16 cellular contexts compared by ENCODE assay signal in genomic region chr5:13831236-13831810, GRCh38.
DNase-seq lines count a peak whose midpoint lies in the region; ATAC-seq, FAIRE-seq and TF ChIP-seq lines count a peak whose summit lies in the region.
"Had no signal": no experiment of that assay in that cellular context is flagged by ENCODE, and none has a peak within 500 bp of the region (broad histone marks: within the 10 kb centered on the region; RNA-seq: fewer than 3 reads in every experiment).

No MANE protein-coding gene starts in this region.

- no peak overlapping the region for H3K4me3 Mint-ChIP-seq in astrocyte (ENCODE audit: unreplicated experiment)
- no peak overlapping the region for H3K4me3 Mint-ChIP-seq in stimulated activated memory B cell treated with anti-CD40 and anti-IgM and Interleukin-4, amounts not matched to agents 10 μg/mL and 1 μg/mL and 100 μg/mL, for 72 hours
- H3K4me3 Mint-ChIP-seq: CD8-positive, alpha-beta T cell; naive thymus-derived CD8-positive, alpha-beta T cell had no signal

- peaks cover 13% of the 10 kb centered on the region for H3K36me3 Mint-ChIP-seq in astrocyte (ENCODE audit: low read depth, unreplicated experiment)
- H3K36me3 Mint-ChIP-seq in stimulated activated memory B cell treated with anti-CD40 and anti-IgM and Interleukin-4, amounts not matched to agents 10 μg/mL and 1 μg/mL and 100 μg/mL, for 72 hours = no peaks in the 10 kb centered on the region
- H3K36me3 Mint-ChIP-seq: CD8-positive, alpha-beta T cell had no signal

- H3K9me3 Mint-ChIP-seq in astrocyte (ENCODE audit: unreplicated experiment) = peaks cover 12% of the 10 kb centered on the region
- peaks cover 12% of the 10 kb centered on the region for H3K9me3 Mint-ChIP-seq in stimulated activated memory B cell treated with anti-CD40 and anti-IgM and Interleukin-4, amounts not matched to agents 10 μg/mL and 1 μg/mL and 100 μg/mL, for 72 hours

- no peaks in the 10 kb centered on the region for H3K9me3 ChIP-seq in astrocyte (ENCODE audit: insufficient read depth, low read depth, low read length)
- H3K9me3 ChIP-seq: gastrocnemius medialis, testis had no signal

- DNase-seq in D721Med (ENCODE audit: insufficient read length, low spot score) = no peak
- peak; percentile 24 for DNase-seq in HTR-8/SVneo (ENCODE audit: insufficient read length, low spot score)
- DNase-seq in astrocyte (ENCODE audit: low read depth) = peak; percentile 23
- peak; percentile 13 for DNase-seq in left kidney (ENCODE audit: low read depth, low spot score)
- no peak for DNase-seq in SKM-1 (lab: John Stamatoyannopoulos, UW; ENCODE audit: unreplicated experiment)
- DNase-seq in effector CD4-positive, alpha-beta T cell = no peak
- DNase-seq: activated CD4-positive, CD25-positive, alpha-beta regulatory T cell treated with anti-CD3 and anti-CD28 coated beads, Interleukin-2, amount 50 U/mL, for 72 hours; activated T-cell treated with anti-CD3 and anti-CD28 coated beads for 4 hours; CD8-positive, alpha-beta T cell; gastrocnemius medialis; naive thymus-derived CD8-positive, alpha-beta T cell; NCI-H1092 treated with DMSO at 0.1 percent for 48 hours; testis had no signal

- H3K4me1 Mint-ChIP-seq in astrocyte (ENCODE audit: low read depth, unreplicated experiment) = peaks cover 17% of the 10 kb centered on the region
- no peaks in the 10 kb centered on the region for H3K4me1 Mint-ChIP-seq in stimulated activated memory B cell treated with anti-CD40 and anti-IgM and Interleukin-4, amounts not matched to agents 10 μg/mL and 1 μg/mL and 100 μg/mL, for 72 hours

- H3K79me2 ChIP-seq in astrocyte (ENCODE audit: insufficient read depth, low read length) = no peaks in the 10 kb centered on the region

- FAIRE-seq in D721Med (lab: Jason Lieb, UNC) = no peak
- peak; percentile 28 for FAIRE-seq in HTR-8/SVneo (lab: Jason Lieb, UNC)
- FAIRE-seq in astrocyte (lab: Jason Lieb, UNC) = no peak

- H3K4me1 ChIP-seq in astrocyte (ENCODE audit: insufficient read depth, low read length) = no peaks in the 10 kb centered on the region
- H3K4me1 ChIP-seq: gastrocnemius medialis, testis had no signal

- no peaks in the 10 kb centered on the region for H3K36me3 ChIP-seq in astrocyte (ENCODE audit: insufficient read depth, low read length)
- H3K36me3 ChIP-seq: gastrocnemius medialis had no signal

- no peak overlapping the region for H3K4me2 ChIP-seq in astrocyte (ENCODE audit: low read length)

- peaks cover 3% of the 10 kb centered on the region for H3K27me3 Mint-ChIP-seq in astrocyte (ENCODE audit: low read depth, unreplicated experiment)
- H3K27me3 Mint-ChIP-seq in stimulated activated memory B cell treated with anti-CD40 and anti-IgM and Interleukin-4, amounts not matched to agents 10 μg/mL and 1 μg/mL and 100 μg/mL, for 72 hours = no peaks in the 10 kb centered on the region

- H3K4me3 ChIP-seq in astrocyte (ENCODE audit: insufficient read depth, low read depth, low read length) = no peak overlapping the region
- H3K4me3 ChIP-seq: gastrocnemius medialis, skin epidermis, testis had no signal

- no peaks in the 10 kb centered on the region for H3K27me3 ChIP-seq in astrocyte (ENCODE audit: insufficient read depth, low read length)
- H3K27me3 ChIP-seq: gastrocnemius medialis, testis had no signal

- no peak overlapping the region for H2AFZ ChIP-seq in astrocyte (ENCODE audit: low read depth, low read length)

- peak; percentile 7 for TF ChIP-seq CTCF in D721Med (IDR thresholded peaks at IDR 0.05; ENCODE audit: insufficient read depth, missing control alignments)
- TF ChIP-seq CTCF in astrocyte (IDR thresholded peaks at IDR 0.05; ENCODE audit: insufficient read depth, low read depth, low read length) = no peak

- no peak overlapping the region for H3K9ac ChIP-seq in astrocyte (ENCODE audit: low read length)

- no peaks in the 10 kb centered on the region for H4K20me1 ChIP-seq in astrocyte (ENCODE audit: insufficient read depth, low read length)

- no peak overlapping the region for H3K27ac Mint-ChIP-seq in astrocyte (ENCODE audit: unreplicated experiment)
- no peak overlapping the region for H3K27ac Mint-ChIP-seq in stimulated activated memory B cell treated with anti-CD40 and anti-IgM and Interleukin-4, amounts not matched to agents 10 μg/mL and 1 μg/mL and 100 μg/mL, for 72 hours
- H3K27ac Mint-ChIP-seq: CD8-positive, alpha-beta T cell; naive thymus-derived CD8-positive, alpha-beta T cell had no signal

- ATAC-seq in GM19463 (IDR thresholded peaks at IDR 0.05; ENCODE audit: unreplicated experiment) = no peak
- no peak for ATAC-seq in stimulated activated memory B cell treated with anti-CD40 and anti-IgM and Interleukin-4, amounts not matched to agents 10 μg/mL and 1 μg/mL and 100 μg/mL, for 72 hours
- ATAC-seq: CD8-positive, alpha-beta T cell; gastrocnemius medialis; naive thymus-derived CD8-positive, alpha-beta T cell had no signal

- no peak overlapping the region for H3K27ac ChIP-seq in astrocyte (ENCODE audit: low read depth, low read length)
- H3K27ac ChIP-seq: gastrocnemius medialis, skin epidermis, testis had no signal

Comparison
In these comparisons a context has a peak if more than half of its experiments do, and no peak if none do; other contexts are left out.
1. DNase-seq: peak in HTR-8/SVneo (single experiment), astrocyte (single experiment) and left kidney (single experiment); none in D721Med (single experiment), SKM-1 (single experiment) and effector CD4-positive, alpha-beta T cell (single experiment).